In genomic region chr7:2722591-2722990, GRCh38 we compare ENCODE assay signal across 17 cellular contexts. TPM values are rescaled to one million over a fixed set of nuclear protein-coding genes. Genes with fewer than 3 reads are reported as not detected.
"Had no signal": no experiment of that assay in that cellular context is flagged by ENCODE, and none has a peak within 500 bp of the region (broad histone marks: within the 10 kb centered on the region; RNA-seq: fewer than 3 reads in every experiment).

No MANE protein-coding gene starts in this region.

- H3K4me3 Mint-ChIP-seq: activated CD4-positive, alpha-beta T cell treated with anti-CD3 and anti-CD28 coated beads, Interleukin-2, amount 10 ng/mL, durations not matched to agents 24 days and 14 days; activated naive CD8-positive, alpha-beta T cell; mesothelial cell of epicardium; natural killer cell treated with Interleukin-12 subunit alpha and Interleukin-12 subunit beta and Interleukin-15 and Interleukin-18, amount 100 ng/mL, for 72 hours had no signal

- DNase-seq: activated CD4-positive, alpha-beta T cell treated with anti-CD3 and anti-CD28 coated beads, Interleukin-2, amount 10 ng/mL, durations not matched to agents 24 days and 14 days; activated CD8-positive, alpha-beta memory T cell treated with anti-CD3 and anti-CD28 coated beads for 24 hours; activated CD8-positive, alpha-beta memory T cell treated with anti-CD3 and anti-CD28 coated beads, Interleukin-2, amount 50 U/mL, for 48 hours; amygdala; body of pancreas; retina; stimulated activated CD4-positive, alpha-beta T cell treated with anti-CD3 and anti-CD28 coated beads, Interleukin-4, amount 100 ng/mL, for 1 hour; T1000 had no signal

- H3K27me3 ChIP-seq: body of pancreas, dorsolateral prefrontal cortex had no signal

- ATAC-seq: body of pancreas; left colon; natural killer cell treated with Interleukin-12 subunit alpha and Interleukin-12 subunit beta and Interleukin-15 and Interleukin-18, amount 100 ng/mL, for 72 hours had no signal

- H3K4me3 ChIP-seq: body of pancreas, dorsolateral prefrontal cortex, lung, skin epidermis, thoracic aorta had no signal

- H3K9me3 ChIP-seq: body of pancreas, thoracic aorta had no signal

- H3K36me3 Mint-ChIP-seq: natural killer cell treated with Interleukin-12 subunit alpha and Interleukin-12 subunit beta and Interleukin-15 and Interleukin-18, amount 100 ng/mL, for 72 hours had no signal

- H3K27ac Mint-ChIP-seq: activated CD4-positive, alpha-beta T cell treated with anti-CD3 and anti-CD28 coated beads, Interleukin-2, amount 10 ng/mL, durations not matched to agents 24 days and 14 days; activated naive CD8-positive, alpha-beta T cell; mesothelial cell of epicardium; natural killer cell treated with Interleukin-12 subunit alpha and Interleukin-12 subunit beta and Interleukin-15 and Interleukin-18, amount 100 ng/mL, for 72 hours had no signal

- H3K27me3 Mint-ChIP-seq: activated CD4-positive, alpha-beta T cell treated with anti-CD3 and anti-CD28 coated beads, Interleukin-2, amount 10 ng/mL, durations not matched to agents 24 days and 14 days; activated naive CD8-positive, alpha-beta T cell had no signal

- H3K9me3 Mint-ChIP-seq: activated CD4-positive, alpha-beta T cell treated with anti-CD3 and anti-CD28 coated beads, Interleukin-2, amount 10 ng/mL, durations not matched to agents 24 days and 14 days; mesothelial cell of epicardium; natural killer cell treated with Interleukin-12 subunit alpha and Interleukin-12 subunit beta and Interleukin-15 and Interleukin-18, amount 100 ng/mL, for 72 hours had no signal

- H3K27ac ChIP-seq: body of pancreas, dorsolateral prefrontal cortex, parathyroid adenoma, skin epidermis, thoracic aorta had no signal

- H3K4me1 ChIP-seq: parathyroid adenoma had no signal

RNA-seq across cellular contexts. Expression of gene AMZ1, which starts 34.6 kb away (rescaled TPM):
- total RNA-seq: activated CD4-positive, alpha-beta T cell treated with anti-CD3 and anti-CD28 coated beads, Interleukin-2, amount 10 ng/mL, durations not matched to agents 24 days and 14 days; body of pancreas; natural killer cell treated with Interleukin-12 subunit alpha and Interleukin-12 subunit beta and Interleukin-15 and Interleukin-18, amount 100 ng/mL, for 72 hours had no signal
